In genomic region chr6:42453027-42453648, GRCh38 we compare ENCODE assay signal across 8 cellular contexts. TPM values are rescaled to one million over a fixed set of nuclear protein-coding genes. Genes with fewer than 3 reads are reported as not detected.
A peak's percentile ranks its signal among the peaks of the same experiment; 100 is the strongest.
DNase-seq lines count a peak whose midpoint lies in the region; ATAC-seq and TF ChIP-seq lines count a peak whose summit lies in the region.

No MANE protein-coding gene starts in this region.

- H3K4me1 ChIP-seq in parathyroid adenoma, result peaks cover 12% of the 10 kb centered on the region
- H3K4me1 ChIP-seq in upper lobe of right lung, result peaks cover 24% of the 10 kb centered on the region

- peak overlapping the region; percentile 98 for H3K4me2 ChIP-seq in parathyroid adenoma (ENCODE audit: low read length)

- H3K27me3 Mint-ChIP-seq in activated naive CD8-positive, alpha-beta T cell treated with anti-CD3 and anti-CD28 coated beads for 36 hours, result peaks cover 10% of the 10 kb centered on the region

- H3K9me3 Mint-ChIP-seq in activated naive CD8-positive, alpha-beta T cell treated with anti-CD3 and anti-CD28 coated beads for 36 hours, result no peaks in the 10 kb centered on the region

- H3K36me3 ChIP-seq in SK-N-MC (ENCODE audit: insufficient read depth, low read length), result no peaks in the 10 kb centered on the region
- no peaks in the 10 kb centered on the region for H3K36me3 ChIP-seq in parathyroid adenoma (ENCODE audit: control insufficient read depth, insufficient read depth, low read length)
- H3K36me3 ChIP-seq in upper lobe of right lung, result no peaks in the 10 kb centered on the region

- H3K27ac Mint-ChIP-seq in activated naive CD8-positive, alpha-beta T cell treated with anti-CD3 and anti-CD28 coated beads for 36 hours, result no peak overlapping the region

- H3K27me3 ChIP-seq in parathyroid adenoma (ENCODE audit: control insufficient read depth, insufficient read depth, low read length) (no peaks in the 10 kb centered on the region), upper lobe of right lung (no peaks in the 10 kb centered on the region)

- H2AFZ ChIP-seq in parathyroid adenoma, result peak overlapping the region; percentile 98

- peak; percentile 82 for DNase-seq in DMS153 (lab: John Stamatoyannopoulos, UW)
- DNase-seq in MV-4-11 (lab: John Stamatoyannopoulos, UW), result peak; percentile 82
- no peak for DNase-seq in SK-N-MC (ENCODE audit: low read depth, low spot score)
- DNase-seq in activated naive CD8-positive, alpha-beta T cell treated with anti-CD3 and anti-CD28 coated beads for 36 hours, result peak; percentile 81
- peak; percentile 92 for DNase-seq in Right ventricle myocardium inferior (ENCODE audit: missing footprints)
- peak; percentile 87 for DNase-seq in upper lobe of right lung

- H3K9me3 ChIP-seq in SK-N-MC (ENCODE audit: low read depth, low read length) (no peaks in the 10 kb centered on the region), parathyroid adenoma (ENCODE audit: control insufficient read depth, low read length) (no peaks in the 10 kb centered on the region), upper lobe of right lung (no peaks in the 10 kb centered on the region)

- peaks cover 33% of the 10 kb centered on the region for H3K4me1 Mint-ChIP-seq in activated naive CD8-positive, alpha-beta T cell treated with anti-CD3 and anti-CD28 coated beads for 36 hours

- TF ChIP-seq CTCF in parathyroid adenoma (IDR thresholded peaks at IDR 0.05) (peak; percentile 22), upper lobe of right lung (IDR thresholded peaks at IDR 0.05) (no peak)

- H3K4me3 Mint-ChIP-seq in activated naive CD8-positive, alpha-beta T cell treated with anti-CD3 and anti-CD28 coated beads for 36 hours, result peak overlapping the region; percentile 94

- H3K36me3 Mint-ChIP-seq in activated naive CD8-positive, alpha-beta T cell treated with anti-CD3 and anti-CD28 coated beads for 36 hours, result peaks cover under 1% of the 10 kb centered on the region

- ATAC-seq in GM21825 (IDR thresholded peaks at IDR 0.05; ENCODE audit: unreplicated experiment), result peak; percentile 65
- peak; percentile 93 for ATAC-seq in Right ventricle myocardium inferior
- ATAC-seq in upper lobe of right lung, result peak; percentile 87

- H3K4me3 ChIP-seq in SK-N-MC (peak overlapping the region; percentile 99), parathyroid adenoma (ENCODE audit: low read depth, low read length) (peak overlapping the region; percentile 77), upper lobe of right lung (peak overlapping the region; percentile 85)

- peaks cover 7% of the 10 kb centered on the region for H3K79me2 ChIP-seq in parathyroid adenoma

- H3K9ac ChIP-seq in SK-N-MC (ENCODE audit: insufficient read length) (peak overlapping the region; percentile 86), parathyroid adenoma (peak overlapping the region; percentile 22)

- intact Hi-C loops in Right ventricle myocardium inferior (cut with DNase I), result loop anchor here (5.0 kb wide), 2 partner anchors 46 to 191 kb away; no protein-coding TSS in a partner anchor
- intact Hi-C loops in upper lobe of right lung (cut with DNase I), result no loop called here

- H3K27ac ChIP-seq in SK-N-MC (peak overlapping the region; percentile 91; the same call in 1 of the 2 replicates), parathyroid adenoma (peak overlapping the region; percentile 93), upper lobe of right lung (peak overlapping the region; percentile 82)

RNA-seq across cellular contexts. Expression of gene TRERF1, which starts 1.4 kb away (rescaled TPM):
- 1 to 10 TPM; 6.5 to 6.9 TPM for total RNA-seq in activated naive CD8-positive, alpha-beta T cell treated with anti-CD3 and anti-CD28 coated beads for 36 hours
- total RNA-seq in Right ventricle myocardium inferior (1.7 TPM), upper lobe of right lung (3.8 TPM)
